Comparison of ENCODE assay signal across 8 cellular contexts in the genomic region with DNA sequence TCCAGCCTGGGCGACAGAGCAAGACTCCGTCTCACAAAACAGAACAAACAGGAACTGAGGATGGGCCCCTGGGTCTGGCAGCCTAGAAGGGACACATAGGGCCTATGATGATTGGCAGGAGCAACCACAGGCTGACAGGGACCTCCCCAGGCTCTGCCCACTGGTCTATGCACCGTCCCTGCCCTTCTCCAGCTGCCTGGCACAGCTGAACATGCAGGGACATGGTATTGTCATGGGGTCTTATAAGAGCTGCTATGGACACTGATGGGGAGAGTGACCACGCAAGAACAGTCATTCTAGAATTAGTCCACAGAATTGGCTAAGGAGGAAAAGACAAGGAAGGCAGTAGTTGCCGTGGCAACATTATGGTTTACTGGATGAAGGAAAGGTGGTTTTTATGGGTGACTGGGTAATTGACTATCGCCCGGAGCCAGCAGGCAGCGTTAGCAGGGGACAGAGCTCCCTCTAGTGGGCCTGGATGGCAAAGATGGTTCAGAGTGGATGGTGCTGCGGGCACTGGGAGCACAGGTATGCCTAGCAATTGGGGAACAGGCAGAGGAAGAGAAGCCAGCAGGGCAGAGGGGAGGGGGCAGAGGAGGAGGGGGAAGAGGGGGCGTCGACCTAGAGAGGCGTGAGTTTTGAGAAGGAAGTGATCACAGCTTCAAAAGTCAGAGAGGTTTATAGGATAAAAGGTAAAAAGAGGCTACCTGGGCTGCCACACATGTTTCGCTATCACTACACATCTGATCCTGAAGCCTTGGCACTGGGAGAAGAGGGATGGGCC. TPM values are rescaled to one million over a fixed set of nuclear protein-coding genes. Genes with fewer than 3 reads are reported as not detected.
DNase-seq lines count a peak whose midpoint lies in the region; ATAC-seq, FAIRE-seq and TF ChIP-seq lines count a peak whose summit lies in the region.

No MANE protein-coding gene starts in this region.

- CTCF ChIA-PET in T-cell (lab: Charles Lee) = interaction anchor here (0.5 to 1.0 kb wide), 14 partner anchors 19 to 1922 kb away, joined by 3 to 8 read pairs (median 4); a partner anchor contains a TSS

- no peak for TF ChIP-seq POLR2A in adrenal gland (IDR thresholded peaks at IDR 0.05)

- H3K4me3 Mint-ChIP-seq in T-cell = no peak overlapping the region

- H3K9me3 ChIP-seq in adrenal gland (replicated peaks in 1 of 3) (no peaks in the 10 kb centered on the region), hepatocyte (ENCODE audit: low read depth) (no peaks in the 10 kb centered on the region), small intestine (ENCODE audit: control insufficient read depth, low read depth) (no peaks in the 10 kb centered on the region)

- TF ChIP-seq CTCF in adrenal gland (IDR thresholded peaks at IDR 0.05) (peak; percentile 68 to 77 (median 75)), hepatocyte (IDR thresholded peaks at IDR 0.05; ENCODE audit: poor library complexity) (peak; percentile 91)

- H3K9me3 Mint-ChIP-seq in T-cell = no peaks in the 10 kb centered on the region

- ATAC-seq in HG02623 (IDR thresholded peaks at IDR 0.05; ENCODE audit: unreplicated experiment) (peak; percentile 40), T-cell (replicated peaks in 1 of 4) (peak; percentile 98 to 99 (median 98)), GM19452 (IDR thresholded peaks at IDR 0.05; ENCODE audit: unreplicated experiment) (no peak)

- H3K36me3 ChIP-seq in adrenal gland (replicated peaks in 1 of 2) (no peaks in the 10 kb centered on the region), hepatocyte (replicated peaks; ENCODE audit: insufficient read depth, low read depth) (no peaks in the 10 kb centered on the region), small intestine (ENCODE audit: control insufficient read depth in 2 of 2, insufficient read depth in 2 of 2, low read length in 2 of 2) (no peaks in the 10 kb centered on the region)

- H4K20me1 ChIP-seq in hepatocyte (ENCODE audit: insufficient read depth, poor library complexity, severe bottlenecking) = no peaks in the 10 kb centered on the region

- H3K4me3 ChIP-seq in adrenal gland (no peak overlapping the region), hepatocyte (no peak overlapping the region), small intestine (ENCODE audit: low read depth in 1 of 2, low read length in 2 of 2) (no peak overlapping the region)

- no peaks in the 10 kb centered on the region for H3K9me2 ChIP-seq in hepatocyte (replicated peaks; ENCODE audit: insufficient read depth)

- peaks cover 0 to 5% (median 1%) of the 10 kb centered on the region in 3 donors for H3K4me1 Mint-ChIP-seq in T-cell

- peaks cover 1 to 6% of the 10 kb centered on the region in 2 donors for H3K27me3 Mint-ChIP-seq in T-cell

- H3K27ac ChIP-seq in adrenal gland (no peak overlapping the region), hepatocyte (no peak overlapping the region), small intestine (ENCODE audit: low read depth in 1 of 2, low read length in 1 of 2) (no peak overlapping the region)

- no peak overlapping the region for H2AFZ ChIP-seq in hepatocyte

- DNase-seq in GF-D8 (lab: John Stamatoyannopoulos, UW) = peak; percentile 19
- DNase-seq in NCI-H187 treated with DMSO at 0.1 percent for 48 hours (lab: John Stamatoyannopoulos, UW) = peak; percentile 83
- DNase-seq in T-cell = peak; percentile 62 to 85 (median 76)
- DNase-seq in adrenal gland = peak; percentile 65 to 91 (median 79)
- DNase-seq in hepatocyte (ENCODE audit: low spot score) = peak; percentile 91
- DNase-seq in small intestine = peak; percentile 87

- H3K36me3 Mint-ChIP-seq in T-cell = no peaks in the 10 kb centered on the region

- POLR2A ChIA-PET in T-cell (lab: Charles Lee) = no interaction called here

- H3K4me1 ChIP-seq in adrenal gland (replicated peaks in 1 of 2) (no peaks in the 10 kb centered on the region), hepatocyte (ENCODE audit: insufficient read depth) (no peaks in the 10 kb centered on the region), small intestine (ENCODE audit: control insufficient read depth in 2 of 2, insufficient read depth in 1 of 2, low read depth in 1 of 2, low read length in 1 of 2) (no peaks in the 10 kb centered on the region)

- WGBS in adrenal gland, 4 donors = 16 to 23% (median 20%) methylated on average over 12 to 13 of the region's 13 CpGs
- 34% methylated on average over 10 of the region's 13 CpGs for WGBS in hepatocyte (ENCODE audit: low lambda C conversion rate, missing lambda C conversion rate)
- 22 to 24% (median 23%) methylated on average over 13 of the region's 13 CpGs for WGBS in small intestine, 3 donors

- H3K27me3 ChIP-seq in adrenal gland (no peaks in the 10 kb centered on the region), hepatocyte (no peaks in the 10 kb centered on the region), small intestine (ENCODE audit: control insufficient read depth in 2 of 2, insufficient read depth in 2 of 2, low read length in 2 of 2) (no peaks in the 10 kb centered on the region)

- no peak for FAIRE-seq in small intestine (lab: Jason Lieb, UNC)

- intact Hi-C loops in adrenal gland (cut with DNase I) = loop anchor here in 1 of 2 donors (5.0 kb wide), 1 partner anchor 110 kb away; a partner anchor contains a TSS

- no peaks in the 10 kb centered on the region for H3K79me2 ChIP-seq in hepatocyte

- no peak overlapping the region for H3K27ac Mint-ChIP-seq in T-cell

- H3K4me2 ChIP-seq in hepatocyte = no peak overlapping the region

RNA-seq across cellular contexts. Expression of a gene that starts 7.8 kb away (rescaled TPM):
- total RNA-seq in T-cell (10 to 100 TPM; 47.2 to 80.9 (median 77.4) TPM), adrenal gland (10 to 100 TPM; 21.3 to 57.3 (median 33.5) TPM), hepatocyte (10.0 and 13.1 TPM in 2 replicates)
- polyA plus RNA-seq in adrenal gland (10 to 100 TPM in 2 of 3 donors, 1 to 10 TPM in 1; 8.3 to 24.1 (median 16.3) TPM), hepatocyte (25.7 and 27.2 TPM in 2 replicates), small intestine (10 to 100 TPM in 1 of 3 donors, 1 to 10 TPM in 2; 7.6 to 16.5 (median 8.5) TPM)

RNA-seq across cellular contexts. Expression of a gene that starts 49.4 kb away (rescaled TPM):
- under 1 TPM in 4 of 5 donors, not detected in 1; 0.18 to 0.79 (median 0.51) TPM for total RNA-seq in T-cell
- total RNA-seq in adrenal gland = 100 to 1,000 TPM in 1 of 8 donors, 10 to 100 TPM in 6, 1 to 10 TPM in 1; 7.0 to 118 (median 34.7) TPM
- polyA plus RNA-seq in adrenal gland = 10 to 100 TPM in 2 of 3 donors, 1 to 10 TPM in 1; 9.1 to 23.1 (median 23.0) TPM
- 81.8 and 98.2 TPM in 2 replicates for total RNA-seq in hepatocyte
- 181 and 185 TPM in 2 replicates for polyA plus RNA-seq in hepatocyte
- 10 to 100 TPM in 1 of 3 donors, 1 to 10 TPM in 2; 2.2 to 35.4 (median 3.2) TPM for polyA plus RNA-seq in small intestine

RNA-seq across cellular contexts. Expression of a gene that starts 57.6 kb away (rescaled TPM):
- total RNA-seq in T-cell (not detected), adrenal gland (not detected), hepatocyte (8.7 and 18.3 TPM in 2 replicates)
- polyA plus RNA-seq in adrenal gland (not detected), hepatocyte (2.9 and 5.5 TPM in 2 replicates), small intestine (10 to 100 TPM; 16.1 to 26.6 (median 20.8) TPM)

Comparison
In these comparisons a context has a peak if more than half of its experiments do, and no peak if none do; other contexts are left out.
1. DNase-seq: peak in every context shown above with its lines; median percentile 91 in hepatocyte; 87 in small intestine; 83 in NCI-H187 treated with DMSO at 0.1 percent for 48 hours; 79 in adrenal gland; 76 in T-cell; 19 in GF-D8.
2. RNA of a gene that starts 49.4 kb away (total RNA-seq): 81.8 to 98.2 TPM in hepatocyte and 7.0 to 118 TPM in adrenal gland; 0.18 to 0.79 TPM in T-cell; every median in the first group is over 4 times any median in the second.